ENCODE assay signal across 1 cellular context in the genomic region with DNA sequence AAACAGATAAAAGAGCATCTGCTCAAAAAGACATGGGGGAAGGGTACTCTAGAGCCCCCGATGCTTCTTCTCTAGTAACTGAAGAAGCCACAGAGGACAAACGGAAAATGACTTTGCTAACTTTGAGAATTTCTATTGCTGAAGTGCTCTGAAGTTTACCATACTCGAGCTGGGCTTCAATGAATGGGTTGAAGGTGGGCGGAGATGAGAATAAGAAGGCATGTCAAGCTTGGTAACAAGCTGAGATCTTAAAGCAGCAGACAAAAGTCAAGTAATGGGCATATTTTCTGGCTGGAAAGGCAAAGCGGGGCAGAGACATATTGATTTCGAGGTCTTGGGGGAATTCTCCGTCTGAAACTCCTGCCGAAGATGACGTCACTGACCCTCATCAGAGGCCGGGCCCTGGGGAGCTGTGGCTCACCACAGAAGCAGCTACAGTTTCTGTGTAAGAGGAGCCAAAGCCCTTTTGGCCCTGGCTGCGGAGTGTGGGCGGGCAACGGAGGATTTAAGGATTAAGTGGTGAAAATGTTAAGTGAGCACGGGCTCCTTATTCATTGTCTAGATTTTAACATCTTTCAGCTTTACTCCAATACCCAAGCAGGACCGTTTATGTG.
A peak's percentile ranks its signal among the peaks of the same experiment; 100 is the strongest.
TF ChIP-seq lines count a peak whose summit lies in the region.

No MANE protein-coding gene starts in this region.

TF ChIP-seq in HEK293, 187 proteins besides CTCF, POLR2A, EP300 and RAD21 (continued from another document and continues in another):
- TF ChIP-seq, protein P1, sequence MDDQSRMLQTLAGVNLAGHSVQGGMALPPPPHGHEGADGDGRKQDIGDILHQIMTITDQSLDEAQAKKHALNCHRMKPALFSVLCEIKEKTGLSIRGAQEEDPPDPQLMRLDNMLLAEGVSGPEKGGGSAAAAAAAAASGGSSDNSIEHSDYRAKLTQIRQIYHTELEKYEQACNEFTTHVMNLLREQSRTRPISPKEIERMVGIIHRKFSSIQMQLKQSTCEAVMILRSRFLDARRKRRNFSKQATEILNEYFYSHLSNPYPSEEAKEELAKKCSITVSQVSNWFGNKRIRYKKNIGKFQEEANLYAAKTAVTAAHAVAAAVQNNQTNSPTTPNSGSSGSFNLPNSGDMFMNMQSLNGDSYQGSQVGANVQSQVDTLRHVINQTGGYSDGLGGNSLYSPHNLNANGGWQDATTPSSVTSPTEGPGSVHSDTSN (CRISPR knock-in tag; IDR thresholded peaks at IDR 0.05): no peak
- TF ChIP-seq EGR2 (tag by site-specific recombination; IDR thresholded peaks at IDR 0.05; ENCODE audit: low read depth) (0 out of 2 replicates have a peak, but pooled peaks have one; percentile 12), SCRT2 (tag by site-specific recombination; IDR thresholded peaks at IDR 0.05) (0 out of 2 replicates have a peak, but pooled peaks have one; percentile 10), ZSCAN30 (tag by site-specific recombination; IDR thresholded peaks at IDR 0.05) (0 out of 2 replicates have a peak, but pooled peaks have one; percentile 24), ZNF704 (tag by site-specific recombination; IDR thresholded peaks at IDR 0.05) (no peak), ZNF132 (tag by site-specific recombination; IDR thresholded peaks at IDR 0.05; ENCODE audit: borderline replicate concordance) (no peak), GLIS1 (tag by site-specific recombination; IDR thresholded peaks at IDR 0.05) (peak; percentile 50), ZNF350 (tag by site-specific recombination; IDR thresholded peaks at IDR 0.05) (no peak), ZNF223 (tag by site-specific recombination; IDR thresholded peaks at IDR 0.05) (no peak), ZBTB8A (tag by site-specific recombination; IDR thresholded peaks at IDR 0.05) (peak; percentile 19; the same call in 1 of the 2 replicates), ZNF529 (tag by site-specific recombination; IDR thresholded peaks at IDR 0.05; ENCODE audit: insufficient replicate concordance) (no peak), SALL2 (tag by site-specific recombination; IDR thresholded peaks at IDR 0.05; ENCODE audit: borderline replicate concordance) (no peak), ZFP41 (tag by site-specific recombination; IDR thresholded peaks at IDR 0.05; ENCODE audit: borderline replicate concordance) (no peak), ZSCAN23 (tag by site-specific recombination; IDR thresholded peaks at IDR 0.05) (no peak), ZNF26 (tag by site-specific recombination; IDR thresholded peaks at IDR 0.05) (no peak), ZNF660 (tag by site-specific recombination; IDR thresholded peaks at IDR 0.05) (0 out of 2 replicates have a peak, but pooled peaks have one; percentile 7), ZNF146 (tag by site-specific recombination; IDR thresholded peaks at IDR 0.05) (no peak), ZNF239 (tag by site-specific recombination; IDR thresholded peaks at IDR 0.05) (no peak), ZNF24 (tag by site-specific recombination; IDR thresholded peaks at IDR 0.05) (peak; percentile 53; the same call in 1 of the 2 replicates), ZNF169 (tag by site-specific recombination; IDR thresholded peaks at IDR 0.05) (no peak), ZNF585B (tag by site-specific recombination; IDR thresholded peaks at IDR 0.05) (no peak), ZNF791 (tag by site-specific recombination; IDR thresholded peaks at IDR 0.05) (no peak), ZSCAN16 (tag by site-specific recombination; IDR thresholded peaks at IDR 0.05) (peak; percentile 59; the same call in 1 of the 2 replicates), MEIS1 (CRISPR knock-in tag; IDR thresholded peaks at IDR 0.05; ENCODE audit: borderline replicate concordance) (no peak), ZNF174 (tag by site-specific recombination; IDR thresholded peaks at IDR 0.05) (no peak), ZBTB1 (tag by site-specific recombination; IDR thresholded peaks at IDR 0.05) (0 out of 2 replicates have a peak, but pooled peaks have one; percentile 16), ZNF426 (tag by site-specific recombination; IDR thresholded peaks at IDR 0.05) (no peak), ZNF76 (tag by site-specific recombination; IDR thresholded peaks at IDR 0.05; ENCODE audit: borderline replicate concordance, low read depth) (no peak), ZNF221 (tag by site-specific recombination; IDR thresholded peaks at IDR 0.05; ENCODE audit: borderline replicate concordance) (no peak), ZNF266 (tag by site-specific recombination; IDR thresholded peaks at IDR 0.05; ENCODE audit: low read depth) (no peak), ZNF362 (tag by site-specific recombination; IDR thresholded peaks at IDR 0.05) (no peak), ZIC2 (tag by site-specific recombination; IDR thresholded peaks at IDR 0.05) (no peak), ELK4 (IDR thresholded peaks at IDR 0.05; ENCODE audit: borderline replicate concordance, low read depth, low read length) (no peak), ZNF558 (tag by site-specific recombination; IDR thresholded peaks at IDR 0.05) (no peak), FEZF1 (tag by site-specific recombination; IDR thresholded peaks at IDR 0.05) (peak; percentile 69), KLF16 (tag by site-specific recombination; IDR thresholded peaks at IDR 0.05) (no peak), ZNF747 (tag by site-specific recombination; IDR thresholded peaks at IDR 0.05) (no peak), HIC1 (tag by site-specific recombination; IDR thresholded peaks at IDR 0.05) (peak; percentile 50; the same call in 1 of the 2 replicates), ZNF23 (tag by site-specific recombination; IDR thresholded peaks at IDR 0.05; ENCODE audit: borderline replicate concordance) (no peak), ZNF677 (tag by site-specific recombination; IDR thresholded peaks at IDR 0.05) (no peak), ZNF341 (tag by site-specific recombination; IDR thresholded peaks at IDR 0.05; ENCODE audit: low read depth) (no peak), ZXDB (tag by site-specific recombination; IDR thresholded peaks at IDR 0.05) (peak; percentile 30; the same call in 1 of the 2 replicates), ZNF10 (tag by site-specific recombination; IDR thresholded peaks at IDR 0.05) (peak; percentile 100), ZNF580 (tag by site-specific recombination; IDR thresholded peaks at IDR 0.05) (no peak), BCL11B (tag by site-specific recombination; IDR thresholded peaks at IDR 0.05; ENCODE audit: low read depth) (no peak), ZNF560 (tag by site-specific recombination; IDR thresholded peaks at IDR 0.05; ENCODE audit: borderline replicate concordance) (no peak), ZNF692 (tag by site-specific recombination; IDR thresholded peaks at IDR 0.05) (peak; percentile 65; the same call in 1 of the 2 replicates), ZNF335 (tag by site-specific recombination; conservative IDR thresholded peaks at IDR 0.05) (no peak), YY1 (tag by site-specific recombination; IDR thresholded peaks at IDR 0.05) (no peak)
- TF ChIP-seq, protein P2, sequence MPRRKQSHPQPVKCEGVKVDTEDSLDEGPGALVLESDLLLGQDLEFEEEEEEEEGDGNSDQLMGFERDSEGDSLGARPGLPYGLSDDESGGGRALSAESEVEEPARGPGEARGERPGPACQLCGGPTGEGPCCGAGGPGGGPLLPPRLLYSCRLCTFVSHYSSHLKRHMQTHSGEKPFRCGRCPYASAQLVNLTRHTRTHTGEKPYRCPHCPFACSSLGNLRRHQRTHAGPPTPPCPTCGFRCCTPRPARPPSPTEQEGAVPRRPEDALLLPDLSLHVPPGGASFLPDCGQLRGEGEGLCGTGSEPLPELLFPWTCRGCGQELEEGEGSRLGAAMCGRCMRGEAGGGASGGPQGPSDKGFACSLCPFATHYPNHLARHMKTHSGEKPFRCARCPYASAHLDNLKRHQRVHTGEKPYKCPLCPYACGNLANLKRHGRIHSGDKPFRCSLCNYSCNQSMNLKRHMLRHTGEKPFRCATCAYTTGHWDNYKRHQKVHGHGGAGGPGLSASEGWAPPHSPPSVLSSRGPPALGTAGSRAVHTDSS (tag by site-specific recombination; IDR thresholded peaks at IDR 0.05): no peak
- TF ChIP-seq, protein P3, sequence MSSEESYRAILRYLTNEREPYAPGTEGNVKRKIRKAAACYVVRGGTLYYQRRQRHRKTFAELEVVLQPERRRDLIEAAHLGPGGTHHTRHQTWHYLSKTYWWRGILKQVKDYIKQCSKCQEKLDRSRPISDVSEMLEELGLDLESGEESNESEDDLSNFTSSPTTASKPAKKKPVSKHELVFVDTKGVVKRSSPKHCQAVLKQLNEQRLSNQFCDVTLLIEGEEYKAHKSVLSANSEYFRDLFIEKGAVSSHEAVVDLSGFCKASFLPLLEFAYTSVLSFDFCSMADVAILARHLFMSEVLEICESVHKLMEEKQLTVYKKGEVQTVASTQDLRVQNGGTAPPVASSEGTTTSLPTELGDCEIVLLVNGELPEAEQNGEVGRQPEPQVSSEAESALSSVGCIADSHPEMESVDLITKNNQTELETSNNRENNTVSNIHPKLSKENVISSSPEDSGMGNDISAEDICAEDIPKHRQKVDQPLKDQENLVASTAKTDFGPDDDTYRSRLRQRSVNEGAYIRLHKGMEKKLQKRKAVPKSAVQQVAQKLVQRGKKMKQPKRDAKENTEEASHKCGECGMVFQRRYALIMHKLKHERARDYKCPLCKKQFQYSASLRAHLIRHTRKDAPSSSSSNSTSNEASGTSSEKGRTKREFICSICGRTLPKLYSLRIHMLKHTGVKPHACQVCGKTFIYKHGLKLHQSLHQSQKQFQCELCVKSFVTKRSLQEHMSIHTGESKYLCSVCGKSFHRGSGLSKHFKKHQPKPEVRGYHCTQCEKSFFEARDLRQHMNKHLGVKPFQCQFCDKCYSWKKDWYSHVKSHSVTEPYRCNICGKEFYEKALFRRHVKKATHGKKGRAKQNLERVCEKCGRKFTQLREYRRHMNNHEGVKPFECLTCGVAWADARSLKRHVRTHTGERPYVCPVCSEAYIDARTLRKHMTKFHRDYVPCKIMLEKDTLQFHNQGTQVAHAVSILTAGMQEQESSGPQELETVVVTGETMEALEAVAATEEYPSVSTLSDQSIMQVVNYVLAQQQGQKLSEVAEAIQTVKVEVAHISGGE (tag by site-specific recombination; conservative IDR thresholded peaks at IDR 0.05; ENCODE audit: low read depth): no peak
